8 cellular contexts compared by ENCODE assay signal in the genomic region with DNA sequence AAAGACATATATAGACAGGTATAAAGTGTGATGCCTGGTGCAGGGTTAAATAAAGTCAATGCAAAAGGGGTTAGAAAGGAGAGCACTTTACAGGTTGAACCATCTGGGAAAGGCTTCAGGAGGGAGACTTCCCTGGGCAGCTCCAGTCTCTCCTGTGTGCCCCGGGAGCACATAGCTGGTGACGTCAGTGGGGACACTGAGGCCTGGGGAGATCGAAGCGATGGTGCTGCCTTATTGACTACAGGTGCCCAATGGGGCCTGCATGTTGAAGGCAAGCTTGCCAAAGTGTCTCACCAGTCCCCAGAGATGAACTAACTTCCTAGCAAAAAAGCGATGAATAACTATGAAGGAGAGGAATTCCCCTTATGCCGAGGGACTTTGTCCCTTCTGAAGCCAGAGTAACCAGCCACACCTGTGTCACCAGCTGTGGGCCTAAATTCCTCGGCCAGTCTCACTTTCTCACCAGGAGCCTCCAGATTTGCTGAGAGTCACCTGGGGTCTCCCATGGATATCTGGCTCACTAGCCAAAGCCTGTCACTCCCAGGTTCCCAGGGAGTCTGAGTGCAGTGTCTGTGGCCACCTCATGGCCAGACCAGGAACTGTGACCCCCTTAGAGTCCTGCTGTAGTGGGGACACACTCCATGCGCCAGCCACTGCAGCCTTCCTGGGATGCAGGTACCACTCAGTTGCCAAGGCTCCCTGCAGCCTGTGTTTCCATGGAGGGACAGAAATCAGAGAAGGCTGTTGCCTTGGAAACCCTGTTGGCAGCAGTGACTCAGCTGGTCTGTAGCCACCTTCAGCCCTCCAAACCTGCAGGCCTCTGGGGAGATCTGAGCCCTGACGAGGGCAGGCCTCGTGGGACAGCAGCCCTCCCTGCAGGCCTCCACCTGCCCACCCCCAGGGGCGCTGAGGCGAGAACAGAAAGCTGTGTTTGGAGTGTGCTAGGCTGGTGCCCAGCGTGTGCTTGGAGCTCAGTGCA.
DNase-seq lines count a peak whose midpoint lies in the region; ATAC-seq and TF ChIP-seq lines count a peak whose summit lies in the region.

No MANE protein-coding gene starts in this region.

- H3K27ac ChIP-seq in GM23248, result no peak overlapping the region

- no peak overlapping the region for H3K4me3 Mint-ChIP-seq in activated T-cell treated with anti-CD3 and anti-CD28 coated beads, Interleukin-2, amount 50 U/mL, for 72 hours

- no peaks in the 10 kb centered on the region for H3K27me3 Mint-ChIP-seq in activated T-cell treated with anti-CD3 and anti-CD28 coated beads, Interleukin-2, amount 50 U/mL, for 72 hours (ENCODE audit: low read depth)

- H3K4me1 ChIP-seq in BE2C (peaks cover 4% of the 10 kb centered on the region), GM23248 (ENCODE audit: insufficient read depth) (peaks cover 2% of the 10 kb centered on the region; the same call in 1 of the 2 replicates)

- no peak for ATAC-seq in activated T-cell treated with anti-CD3 and anti-CD28 coated beads, Interleukin-2, amount 50 U/mL, for 72 hours (replicated peaks in 1 of 2)
- no peak for ATAC-seq in Right ventricle myocardium superior (ENCODE audit: poor library complexity)
- ATAC-seq in HG03039 (IDR thresholded peaks at IDR 0.05; ENCODE audit: unreplicated experiment), result no peak

- no peaks in the 10 kb centered on the region for H3K9me2 ChIP-seq in GM23248 (ENCODE audit: insufficient read depth)

- H3K36me3 Mint-ChIP-seq in activated T-cell treated with anti-CD3 and anti-CD28 coated beads, Interleukin-2, amount 50 U/mL, for 72 hours (ENCODE audit: insufficient read depth in 2 of 2), result peaks cover 5 to 10% of the 10 kb centered on the region in 2 donors

- H3K9me3 ChIP-seq in BE2C (no peaks in the 10 kb centered on the region), GM23248 (ENCODE audit: low read depth) (no peaks in the 10 kb centered on the region)

- H3K9me3 Mint-ChIP-seq in activated T-cell treated with anti-CD3 and anti-CD28 coated beads, Interleukin-2, amount 50 U/mL, for 72 hours, result peaks cover 4 to 5% of the 10 kb centered on the region in 2 donors

- no peaks in the 10 kb centered on the region for H3K4me1 Mint-ChIP-seq in activated T-cell treated with anti-CD3 and anti-CD28 coated beads, Interleukin-2, amount 50 U/mL, for 72 hours (ENCODE audit: low read depth)

- DNase-seq in BE2C, result peak; percentile 57
- peak; percentile 29 for DNase-seq in GM23248
- peak; percentile 83 for DNase-seq in NCI-H748 (lab: John Stamatoyannopoulos, UW; ENCODE audit: unreplicated experiment)
- DNase-seq in glomerular visceral epithelial cell (ENCODE audit: extremely low spot score), result peak; percentile 45
- DNase-seq in activated T-cell treated with anti-CD3 and anti-CD28 coated beads, Interleukin-2, amount 50 U/mL, for 72 hours, result no peak
- DNase-seq in T-helper 9 cell, result no peak
- no peak for DNase-seq in Right ventricle myocardium superior

- peaks cover 36% of the 10 kb centered on the region for H3K79me2 ChIP-seq in GM23248 (ENCODE audit: insufficient read depth)

- no peak overlapping the region for H3K9ac ChIP-seq in GM23248

- in situ Hi-C loops in GM23248 (cut with MboI), result no loop called here

- H3K27me3 ChIP-seq in BE2C (no peaks in the 10 kb centered on the region), GM23248 (replicated peaks; ENCODE audit: insufficient read depth) (no peaks in the 10 kb centered on the region)

- no peaks in the 10 kb centered on the region for H4K20me1 ChIP-seq in GM23248 (ENCODE audit: insufficient read depth)

- H3K4me2 ChIP-seq in GM23248 (ENCODE audit: unreplicated experiment), result no peak overlapping the region

- H3K36me3 ChIP-seq in BE2C (peaks cover 10% of the 10 kb centered on the region), GM23248 (ENCODE audit: low read depth) (peaks cover 35% of the 10 kb centered on the region)

- no peak overlapping the region for H3K4me3 ChIP-seq in BE2C (ENCODE audit: low read depth, low read length)
- H3K4me3 ChIP-seq in GM23248, result no peak overlapping the region

- 88 to 90% methylated on average over 13 of the region's 13 CpGs for WGBS in GM23248 (ENCODE audit: low coverage in 1 of 2, low lambda C conversion rate in 2 of 2, missing lambda C conversion rate in 2 of 2), 2 experiments

- H3K27ac Mint-ChIP-seq in activated T-cell treated with anti-CD3 and anti-CD28 coated beads, Interleukin-2, amount 50 U/mL, for 72 hours, result no peak overlapping the region

- H2AFZ ChIP-seq in GM23248, result no peak overlapping the region

- intact Hi-C loops in Right ventricle myocardium superior (cut with DNase I), result loop anchor here (10.0 kb wide), 1 partner anchor 113 kb away; no protein-coding TSS in a partner anchor

- peak; percentile 43 for TF ChIP-seq CTCF in BE2C (IDR thresholded peaks at IDR 0.05; ENCODE audit: low read depth, low read length)

- 0 out of 2 replicates have a peak, but pooled peaks cover 5% of the 10 kb centered on the region for H3F3A ChIP-seq in GM23248 (ENCODE audit: insufficient read depth)

Comparison
In these comparisons a context has a peak if more than half of its experiments do, and no peak if none do; other contexts are left out.
1. DNase-seq: peak in BE2C (single experiment), GM23248 (single experiment), NCI-H748 (single experiment) and glomerular visceral epithelial cell (single experiment); none in activated T-cell treated with anti-CD3 and anti-CD28 coated beads, Interleukin-2, amount 50 U/mL, for 72 hours (0 of 2), T-helper 9 cell (single experiment) and Right ventricle myocardium superior (single experiment).